ENCODE assay signal across 10 cellular contexts in the genomic region with DNA sequence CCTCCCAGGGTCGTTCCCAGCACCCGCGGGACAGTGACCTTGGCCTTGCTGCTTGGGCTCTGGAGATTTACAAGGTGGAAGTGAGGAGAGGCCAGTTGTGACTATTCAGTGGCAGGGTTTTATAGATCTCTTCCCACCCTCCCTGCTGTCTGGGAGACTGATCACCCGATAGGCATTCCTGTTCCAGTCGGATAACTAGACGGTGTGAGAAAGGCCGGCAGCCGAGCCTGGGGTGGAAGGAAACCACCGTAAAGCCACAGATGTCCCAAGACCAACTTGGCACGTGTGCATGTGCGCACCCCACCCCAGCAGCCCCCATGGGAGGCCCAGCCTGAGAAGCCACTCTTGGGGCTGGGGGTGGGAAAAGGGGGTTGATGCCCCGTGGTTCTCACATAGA.
DNase-seq lines count a peak whose midpoint lies in the region; ATAC-seq and TF ChIP-seq lines count a peak whose summit lies in the region.
"Had no signal": no experiment of that assay in that cellular context is flagged by ENCODE, and none has a peak within 500 bp of the region (broad histone marks: within the 10 kb centered on the region; RNA-seq: fewer than 3 reads in every experiment).

No MANE protein-coding gene starts in this region.

- no TSS peak for BruUV-seq in A673 (replicated peaks; lab: Mats Ljungman, UMichigan)

- no peaks in the 10 kb centered on the region for H3K9me3 ChIP-seq in A673 (ENCODE audit: low read depth, low read length, poor library complexity, severe bottlenecking)

- ATAC-seq in HG03469 (IDR thresholded peaks at IDR 0.05; ENCODE audit: unreplicated experiment) = no peak
- ATAC-seq in HG03095 (IDR thresholded peaks at IDR 0.05; ENCODE audit: unreplicated experiment) = no peak
- ATAC-seq: activated CD8-positive, alpha-beta T cell treated with anti-CD3 and anti-CD28 coated beads, Interleukin-2, amount 10 ng/mL, durations not matched to agents 7 days and 5 days had no signal

- no peak overlapping the region for H3K27ac ChIP-seq in A673 (ENCODE audit: low read depth, low read length, poor library complexity, severe bottlenecking)

- H3K36me3 Mint-ChIP-seq in mesothelial cell of epicardium (peaks cover 24% of the 10 kb centered on the region), type B pancreatic cell (peaks cover 29% of the 10 kb centered on the region)

- H3K4me3 Mint-ChIP-seq in mesothelial cell of epicardium (peak overlapping the region; percentile 3), type B pancreatic cell (peak overlapping the region; percentile 44)
- H3K4me3 Mint-ChIP-seq: activated CD8-positive, alpha-beta T cell treated with anti-CD3 and anti-CD28 coated beads, Interleukin-2, amount 10 ng/mL, durations not matched to agents 7 days and 5 days had no signal

- POLR2A ChIA-PET in A673 (lab: Charles Lee; ENCODE audit: low non-redundant PET) = no interaction called here

- no peaks in the 10 kb centered on the region for H3K36me3 ChIP-seq in A673 (ENCODE audit: insufficient read depth, low read length, poor library complexity, severe bottlenecking)

- no peak for TF ChIP-seq CTCF in choroid plexus epithelial cell (conservative IDR thresholded peaks at IDR 0.05; ENCODE audit: low read depth, low read length)
- no peak for TF ChIP-seq CTCF in mesothelial cell of epicardium (IDR thresholded peaks at IDR 0.05; ENCODE audit: unreplicated experiment)
- TF ChIP-seq CTCF in type B pancreatic cell (conservative IDR thresholded peaks at IDR 0.05) = no peak
- no peak for TF ChIP-seq CTCF in A673 (conservative IDR thresholded peaks at IDR 0.05; ENCODE audit: low read depth, low read length)

- peaks cover 4% of the 10 kb centered on the region for H3K4me1 ChIP-seq in A673 (ENCODE audit: insufficient read depth, low read length, poor library complexity, severe bottlenecking)

- DNase-seq in choroid plexus epithelial cell (ENCODE audit: low read depth) = peak; percentile 58
- DNase-seq in mesothelial cell of epicardium (ENCODE audit: low spot score in 2 of 2, unreplicated experiment in 2 of 2) = no peak
- DNase-seq in type B pancreatic cell (ENCODE audit: extremely low spot score, unreplicated experiment) = no peak
- no peak for DNase-seq in A673 (ENCODE audit: low spot score)
- DNase-seq in NCI-H774 (lab: John Stamatoyannopoulos, UW) = no peak
- DNase-seq: activated CD8-positive, alpha-beta T cell treated with anti-CD3 and anti-CD28 coated beads, Interleukin-2, amount 10 ng/mL, durations not matched to agents 7 days and 5 days; NCI-H510A treated with DMSO at 0.1 percent for 48 hours had no signal

- CTCF ChIA-PET in A673 (lab: Charles Lee) = no interaction called here

- H3K27me3 Mint-ChIP-seq in mesothelial cell of epicardium (ENCODE audit: low read depth) = no peaks in the 10 kb centered on the region
- no peaks in the 10 kb centered on the region for H3K27me3 Mint-ChIP-seq in type B pancreatic cell

- H3K27me3 ChIP-seq in A673 (replicated peaks; ENCODE audit: insufficient read depth, low read depth, low read length, poor library complexity) = no peaks in the 10 kb centered on the region

- peak; percentile 95 for TF ChIP-seq EP300 in Ishikawa (IDR thresholded peaks at IDR 0.05; ENCODE audit: borderline replicate concordance)

- H3K27ac Mint-ChIP-seq in mesothelial cell of epicardium (peak overlapping the region; percentile 94), type B pancreatic cell (peak overlapping the region; percentile 83)
- H3K27ac Mint-ChIP-seq: activated CD8-positive, alpha-beta T cell treated with anti-CD3 and anti-CD28 coated beads, Interleukin-2, amount 10 ng/mL, durations not matched to agents 7 days and 5 days had no signal

- no peaks in the 10 kb centered on the region for H3K9me3 Mint-ChIP-seq in mesothelial cell of epicardium
- no peaks in the 10 kb centered on the region for H3K9me3 Mint-ChIP-seq in type B pancreatic cell

- intact Hi-C loops in A673 (cut with micrococcal nuclease; ENCODE audit: unreplicated experiment) = no loop called here

- H3K4me3 ChIP-seq in choroid plexus epithelial cell (ENCODE audit: low read depth, low read length) (no peak overlapping the region), A673 (ENCODE audit: low read depth, low read length, poor library complexity, severe bottlenecking) (no peak overlapping the region)

- H3K4me1 Mint-ChIP-seq in mesothelial cell of epicardium (peaks cover 45% of the 10 kb centered on the region), type B pancreatic cell (ENCODE audit: unreplicated experiment) (peaks cover 72% of the 10 kb centered on the region)

- no peak for TF ChIP-seq RAD21 in Ishikawa (IDR thresholded peaks at IDR 0.05; ENCODE audit: low read depth)

TF ChIP-seq in Ishikawa, 13 proteins besides CTCF, POLR2A, EP300 and RAD21:
- TF ChIP-seq, protein P1, sequence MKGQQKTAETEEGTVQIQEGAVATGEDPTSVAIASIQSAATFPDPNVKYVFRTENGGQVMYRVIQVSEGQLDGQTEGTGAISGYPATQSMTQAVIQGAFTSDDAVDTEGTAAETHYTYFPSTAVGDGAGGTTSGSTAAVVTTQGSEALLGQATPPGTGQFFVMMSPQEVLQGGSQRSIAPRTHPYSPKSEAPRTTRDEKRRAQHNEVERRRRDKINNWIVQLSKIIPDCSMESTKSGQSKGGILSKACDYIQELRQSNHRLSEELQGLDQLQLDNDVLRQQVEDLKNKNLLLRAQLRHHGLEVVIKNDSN (IDR thresholded peaks at IDR 0.05) = peak; percentile 37
- TF ChIP-seq NFIC (IDR thresholded peaks at IDR 0.05) (peak; percentile 67), CREB1 (IDR thresholded peaks at IDR 0.05; ENCODE audit: low read depth) (no peak), FOXM1 (IDR thresholded peaks at IDR 0.05; ENCODE audit: borderline replicate concordance, low read depth) (peak; percentile 78), YY1 (IDR thresholded peaks at IDR 0.05; ENCODE audit: low read depth) (0 out of 2 replicates have a peak, but pooled peaks have one; percentile 23), EGR1 (IDR thresholded peaks at IDR 0.05) (no peak), TEAD4 (IDR thresholded peaks at IDR 0.05) (peak; percentile 80), TAF1 (IDR thresholded peaks at IDR 0.05; ENCODE audit: low read depth) (no peak), TCF12 (IDR thresholded peaks at IDR 0.05; ENCODE audit: low read depth) (peak; percentile 91), ZBTB7A (IDR thresholded peaks at IDR 0.05; ENCODE audit: low read depth) (no peak), CEBPB (IDR thresholded peaks at IDR 0.05) (no peak)
- TF ChIP-seq, protein P2, sequence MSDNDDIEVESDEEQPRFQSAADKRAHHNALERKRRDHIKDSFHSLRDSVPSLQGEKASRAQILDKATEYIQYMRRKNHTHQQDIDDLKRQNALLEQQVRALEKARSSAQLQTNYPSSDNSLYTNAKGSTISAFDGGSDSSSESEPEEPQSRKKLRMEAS (IDR thresholded peaks at IDR 0.05) = peak; percentile 50
- TF ChIP-seq, protein P3, sequence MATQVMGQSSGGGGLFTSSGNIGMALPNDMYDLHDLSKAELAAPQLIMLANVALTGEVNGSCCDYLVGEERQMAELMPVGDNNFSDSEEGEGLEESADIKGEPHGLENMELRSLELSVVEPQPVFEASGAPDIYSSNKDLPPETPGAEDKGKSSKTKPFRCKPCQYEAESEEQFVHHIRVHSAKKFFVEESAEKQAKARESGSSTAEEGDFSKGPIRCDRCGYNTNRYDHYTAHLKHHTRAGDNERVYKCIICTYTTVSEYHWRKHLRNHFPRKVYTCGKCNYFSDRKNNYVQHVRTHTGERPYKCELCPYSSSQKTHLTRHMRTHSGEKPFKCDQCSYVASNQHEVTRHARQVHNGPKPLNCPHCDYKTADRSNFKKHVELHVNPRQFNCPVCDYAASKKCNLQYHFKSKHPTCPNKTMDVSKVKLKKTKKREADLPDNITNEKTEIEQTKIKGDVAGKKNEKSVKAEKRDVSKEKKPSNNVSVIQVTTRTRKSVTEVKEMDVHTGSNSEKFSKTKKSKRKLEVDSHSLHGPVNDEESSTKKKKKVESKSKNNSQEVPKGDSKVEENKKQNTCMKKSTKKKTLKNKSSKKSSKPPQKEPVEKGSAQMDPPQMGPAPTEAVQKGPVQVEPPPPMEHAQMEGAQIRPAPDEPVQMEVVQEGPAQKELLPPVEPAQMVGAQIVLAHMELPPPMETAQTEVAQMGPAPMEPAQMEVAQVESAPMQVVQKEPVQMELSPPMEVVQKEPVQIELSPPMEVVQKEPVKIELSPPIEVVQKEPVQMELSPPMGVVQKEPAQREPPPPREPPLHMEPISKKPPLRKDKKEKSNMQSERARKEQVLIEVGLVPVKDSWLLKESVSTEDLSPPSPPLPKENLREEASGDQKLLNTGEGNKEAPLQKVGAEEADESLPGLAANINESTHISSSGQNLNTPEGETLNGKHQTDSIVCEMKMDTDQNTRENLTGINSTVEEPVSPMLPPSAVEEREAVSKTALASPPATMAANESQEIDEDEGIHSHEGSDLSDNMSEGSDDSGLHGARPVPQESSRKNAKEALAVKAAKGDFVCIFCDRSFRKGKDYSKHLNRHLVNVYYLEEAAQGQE (IDR thresholded peaks at IDR 0.05; ENCODE audit: low read depth) = no peak
